Comparison of ENCODE assay signal across 18 cellular contexts in the genomic region with DNA sequence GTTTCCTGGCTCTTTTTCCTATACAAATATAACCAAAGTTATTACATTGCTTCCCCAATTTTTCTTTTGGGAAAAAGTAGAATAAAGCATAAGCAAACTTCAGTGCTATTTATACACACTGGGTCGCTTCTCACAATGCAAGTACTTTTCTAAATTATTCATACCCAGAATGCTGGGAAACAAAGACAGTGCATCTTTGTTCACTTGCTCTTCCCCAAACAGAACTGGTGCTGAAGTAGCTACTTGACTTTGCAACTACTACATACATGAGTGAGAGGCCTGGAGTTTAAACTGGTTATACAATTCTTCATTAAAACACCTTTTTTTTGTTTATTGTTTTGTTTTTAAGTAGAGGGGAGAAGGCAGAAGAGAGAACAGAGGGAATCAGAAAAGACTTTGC. TPM values are rescaled to one million over a fixed set of nuclear protein-coding genes. Genes with fewer than 3 reads are reported as not detected.
DNase-seq lines count a peak whose midpoint lies in the region; ATAC-seq lines count a peak whose summit lies in the region.
"Had no signal": no experiment of that assay in that cellular context is flagged by ENCODE, and none has a peak within 500 bp of the region (broad histone marks: within the 10 kb centered on the region; RNA-seq: fewer than 3 reads in every experiment).

No MANE protein-coding gene starts in this region.

- no peaks in the 10 kb centered on the region for H3K9me3 Mint-ChIP-seq in activated CD4-positive, alpha-beta T cell treated with anti-CD3 and anti-CD28 coated beads, Interleukin-2, amount 10 ng/mL, durations not matched to agents 24 days and 14 days
- no peaks in the 10 kb centered on the region for H3K9me3 Mint-ChIP-seq in stimulated activated naive B cell treated with anti-CD40 and anti-IgM and Interleukin-4, amounts not matched to agents 10 μg/mL and 1 μg/mL and 100 μg/mL, for 72 hours
- H3K9me3 Mint-ChIP-seq: type B pancreatic cell had no signal

- intact Hi-C loops in activated CD4-positive, alpha-beta T cell treated with anti-CD3 and anti-CD28 coated beads, Interleukin-2, amount 10 ng/mL, durations not matched to agents 24 days and 14 days (cut with micrococcal nuclease): loop anchor here (5.0 kb wide), 1 partner anchor 160 kb away; no protein-coding TSS in a partner anchor

- no peak for ATAC-seq in T-helper 17 cell
- ATAC-seq in stimulated activated naive B cell treated with anti-CD40 and anti-IgM and Interleukin-4, amounts not matched to agents 10 μg/mL and 1 μg/mL and 100 μg/mL, for 72 hours (replicated peaks): no peak
- ATAC-seq: A549, foreskin keratinocyte had no signal

- no peaks in the 10 kb centered on the region for H3K27me3 ChIP-seq in MG63
- H3K27me3 ChIP-seq: foreskin keratinocyte had no signal

- peaks cover 31% of the 10 kb centered on the region for H3K4me1 Mint-ChIP-seq in activated CD4-positive, alpha-beta T cell treated with anti-CD3 and anti-CD28 coated beads, Interleukin-2, amount 10 ng/mL, durations not matched to agents 24 days and 14 days
- peaks cover 27% of the 10 kb centered on the region for H3K4me1 Mint-ChIP-seq in T-helper 17 cell
- H3K4me1 Mint-ChIP-seq in stimulated activated naive B cell treated with anti-CD40 and anti-IgM and Interleukin-4, amounts not matched to agents 10 μg/mL and 1 μg/mL and 100 μg/mL, for 72 hours: peaks cover 14 to 22% of the 10 kb centered on the region in 2 donors

- DNase-seq in activated CD4-positive, alpha-beta T cell treated with anti-CD3 and anti-CD28 coated beads, Interleukin-2, amount 10 ng/mL, durations not matched to agents 24 days and 14 days: no peak
- no peak for DNase-seq in activated CD4-positive, alpha-beta T cell treated with anti-CD3 and anti-CD28 coated beads, Interleukin-2, amount 50 U/mL, for 48 hours
- DNase-seq in T-helper 17 cell (no peak), globus pallidus (ENCODE audit: low spot score) (peak; percentile 91), NCI-H524 treated with DMSO at 0.1 percent for 48 hours (lab: John Stamatoyannopoulos, UW) (no peak), MG63 (no peak), kidney glomerular epithelial cell (lab: John Stamatoyannopoulos, UW) (no peak)
- no peak for DNase-seq in stimulated activated naive B cell treated with anti-CD40 and anti-IgM and Interleukin-4, amounts not matched to agents 10 μg/mL and 1 μg/mL and 100 μg/mL, for 72 hours
- DNase-seq: activated CD4-positive, CD25-positive, alpha-beta regulatory T cell treated with anti-CD3 and anti-CD28 coated beads, Interleukin-2, amount 50 U/mL, for 72 hours; activated CD8-positive, alpha-beta memory T cell treated with anti-CD3 and anti-CD28 coated beads, Interleukin-2, amount 50 U/mL, for 48 hours; foreskin keratinocyte; GOT3; MM.1S; NCI-H1930; occipital lobe; stimulated activated CD4-positive, alpha-beta T cell treated with anti-CD3 and anti-CD28 coated beads, Interleukin-4, amount 100 ng/mL, for 24 hours had no signal

- peaks cover 48% of the 10 kb centered on the region for H3K36me3 ChIP-seq in MG63

- H3K27ac Mint-ChIP-seq in activated CD4-positive, alpha-beta T cell treated with anti-CD3 and anti-CD28 coated beads, Interleukin-2, amount 10 ng/mL, durations not matched to agents 24 days and 14 days: peak overlapping the region; percentile 70
- peak overlapping the region; percentile 39 for H3K27ac Mint-ChIP-seq in T-helper 17 cell
- peak overlapping the region; percentile 56 for H3K27ac Mint-ChIP-seq in stimulated activated naive B cell treated with anti-CD40 and anti-IgM and Interleukin-4, amounts not matched to agents 10 μg/mL and 1 μg/mL and 100 μg/mL, for 72 hours
- H3K27ac Mint-ChIP-seq: type B pancreatic cell had no signal

- H3K27me3 Mint-ChIP-seq in activated CD4-positive, alpha-beta T cell treated with anti-CD3 and anti-CD28 coated beads, Interleukin-2, amount 10 ng/mL, durations not matched to agents 24 days and 14 days: no peaks in the 10 kb centered on the region
- H3K27me3 Mint-ChIP-seq in T-helper 17 cell: no peaks in the 10 kb centered on the region
- no peaks in the 10 kb centered on the region for H3K27me3 Mint-ChIP-seq in stimulated activated naive B cell treated with anti-CD40 and anti-IgM and Interleukin-4, amounts not matched to agents 10 μg/mL and 1 μg/mL and 100 μg/mL, for 72 hours
- H3K27me3 Mint-ChIP-seq: type B pancreatic cell had no signal

- no peak overlapping the region for H3K4me3 ChIP-seq in MG63
- H3K4me3 ChIP-seq: A549 had no signal

- H3K36me3 Mint-ChIP-seq in activated CD4-positive, alpha-beta T cell treated with anti-CD3 and anti-CD28 coated beads, Interleukin-2, amount 10 ng/mL, durations not matched to agents 24 days and 14 days (ENCODE audit: low read depth): peaks cover 74% of the 10 kb centered on the region
- peaks cover 17% of the 10 kb centered on the region for H3K36me3 Mint-ChIP-seq in T-helper 17 cell (ENCODE audit: low read depth)
- peaks cover 55 to 58% of the 10 kb centered on the region in 2 donors for H3K36me3 Mint-ChIP-seq in stimulated activated naive B cell treated with anti-CD40 and anti-IgM and Interleukin-4, amounts not matched to agents 10 μg/mL and 1 μg/mL and 100 μg/mL, for 72 hours

- H3K4me3 Mint-ChIP-seq in activated CD4-positive, alpha-beta T cell treated with anti-CD3 and anti-CD28 coated beads, Interleukin-2, amount 10 ng/mL, durations not matched to agents 24 days and 14 days: peak overlapping the region; percentile 58
- no peak overlapping the region for H3K4me3 Mint-ChIP-seq in T-helper 17 cell
- no peak overlapping the region for H3K4me3 Mint-ChIP-seq in stimulated activated naive B cell treated with anti-CD40 and anti-IgM and Interleukin-4, amounts not matched to agents 10 μg/mL and 1 μg/mL and 100 μg/mL, for 72 hours
- H3K4me3 Mint-ChIP-seq: type B pancreatic cell had no signal

- H3K9me3 ChIP-seq in T-helper 17 cell (ENCODE audit: control insufficient read depth, low read length, poor library complexity, severe bottlenecking) (no peaks in the 10 kb centered on the region), MG63 (no peaks in the 10 kb centered on the region)
- H3K9me3 ChIP-seq: A549 had no signal

RNA-seq across cellular contexts. Expression of gene STX6, which starts 40.2 kb away (rescaled TPM):
- 31.9 and 33.6 TPM in 2 replicates for total RNA-seq in activated CD4-positive, alpha-beta T cell treated with anti-CD3 and anti-CD28 coated beads, Interleukin-2, amount 10 ng/mL, durations not matched to agents 24 days and 14 days
- total RNA-seq in T-helper 17 cell: 10 to 100 TPM in 1 of 2 donors, 1 to 10 TPM in 1; 9.0 to 11.8 TPM
- 23.8 and 27.7 TPM in 2 replicates for total RNA-seq in MG63 (2014; rRNA removed; shearing (Covaris generic); ENCODE audit: low replicate concordance)

RNA-seq across cellular contexts. Expression of gene MR1, which starts 51.4 kb away (rescaled TPM):
- total RNA-seq in activated CD4-positive, alpha-beta T cell treated with anti-CD3 and anti-CD28 coated beads, Interleukin-2, amount 10 ng/mL, durations not matched to agents 24 days and 14 days: 14.6 and 16.2 TPM in 2 replicates
- total RNA-seq in T-helper 17 cell: 10 to 100 TPM; 18.3 to 20.8 TPM
- 7.6 and 15.3 TPM in 2 replicates for total RNA-seq in MG63 (2014; rRNA removed; shearing (Covaris generic); ENCODE audit: low replicate concordance)
